Comparison of ENCODE assay signal across 21 cellular contexts in genomic region chrY:12087325-12087724, GRCh38.
"Had no signal": no experiment of that assay in that cellular context is flagged by ENCODE, and none has a peak within 500 bp of the region (broad histone marks: within the 10 kb centered on the region; RNA-seq: fewer than 3 reads in every experiment).

No MANE protein-coding gene starts in this region.

- H3K4me3 ChIP-seq: esophagus squamous epithelium, heart right ventricle, thoracic aorta had no signal

- H3K4me3 Mint-ChIP-seq: activated T-cell treated with anti-CD3 and anti-CD28 coated beads, Interleukin-2, amount 50 U/mL, for 24 hours; activated T-helper 17 cell treated with anti-CD3 and anti-CD28 coated beads, Interleukin-2, amount 50 U/mL, for 72 hours; natural killer cell; type B pancreatic cell; WTC11 had no signal

- H3K27me3 Mint-ChIP-seq: activated T-cell treated with anti-CD3 and anti-CD28 coated beads, Interleukin-2, amount 50 U/mL, for 24 hours; activated T-helper 17 cell treated with anti-CD3 and anti-CD28 coated beads, Interleukin-2, amount 50 U/mL, for 72 hours; type B pancreatic cell had no signal

- H3K4me1 ChIP-seq: esophagus squamous epithelium, heart right ventricle had no signal

- H3K9me3 Mint-ChIP-seq: activated T-cell treated with anti-CD3 and anti-CD28 coated beads, Interleukin-2, amount 50 U/mL, for 24 hours; type B pancreatic cell had no signal

- H3K36me3 Mint-ChIP-seq: natural killer cell, type B pancreatic cell had no signal

- ATAC-seq: activated naive CD4-positive, alpha-beta T cell treated with anti-CD3 and anti-CD28 coated beads, Interleukin-2, amount 50 U/mL, for 72 hours; activated T-helper 17 cell treated with anti-CD3 and anti-CD28 coated beads, Interleukin-2, amount 50 U/mL, for 72 hours; heart right ventricle; left colon; natural killer cell; sciatic nerve; WTC11 had no signal

- H3K27ac ChIP-seq: brain microvascular endothelial cell, esophagus squamous epithelium, heart right ventricle, thoracic aorta had no signal

- H3K27ac Mint-ChIP-seq: activated naive CD4-positive, alpha-beta T cell treated with anti-CD3 and anti-CD28 coated beads, Interleukin-2, amount 50 U/mL, for 72 hours; activated T-cell treated with anti-CD3 and anti-CD28 coated beads, Interleukin-2, amount 50 U/mL, for 24 hours; activated T-helper 17 cell treated with anti-CD3 and anti-CD28 coated beads, Interleukin-2, amount 50 U/mL, for 72 hours; natural killer cell; type B pancreatic cell; WTC11 had no signal

- H3K9me3 ChIP-seq: esophagus squamous epithelium, heart right ventricle, thoracic aorta had no signal

- H3K4me1 Mint-ChIP-seq: activated T-helper 17 cell treated with anti-CD3 and anti-CD28 coated beads, Interleukin-2, amount 50 U/mL, for 72 hours; natural killer cell; WTC11 had no signal

- H3K36me3 ChIP-seq: brain microvascular endothelial cell, esophagus squamous epithelium, heart right ventricle, thoracic aorta had no signal

- H3K27me3 ChIP-seq: brain microvascular endothelial cell, esophagus squamous epithelium, heart right ventricle had no signal

- DNase-seq: activated CD8-positive, alpha-beta memory T cell treated with anti-CD3 and anti-CD28 coated beads for 24 hours; activated CD8-positive, alpha-beta memory T cell treated with anti-CD3 and anti-CD28 coated beads, Interleukin-2, amount 50 U/mL, for 4 hours; activated T-cell treated with anti-CD3 and anti-CD28 coated beads, Interleukin-2, amount 50 U/mL, for 24 hours; aorta; brain microvascular endothelial cell; central memory CD4-positive, alpha-beta T cell; effector memory CD4-positive, alpha-beta T cell; esophagus squamous epithelium; heart right ventricle; islet precursor cell; left colon; natural killer cell; stimulated activated CD4-positive, alpha-beta T cell treated with anti-CD3 and anti-CD28 coated beads, Interleukin-2, amount 100 ng/mL, for 48 hours; stimulated activated naive CD4-positive, alpha-beta T cell; T-helper 9 cell had no signal
